8 cellular contexts compared by ENCODE assay signal in genomic region chr16:29729116-29729521, GRCh38. TPM values are rescaled to one million over a fixed set of nuclear protein-coding genes. Genes with fewer than 3 reads are reported as not detected.
DNase-seq lines count a peak whose midpoint lies in the region; ATAC-seq and TF ChIP-seq lines count a peak whose summit lies in the region.

No MANE protein-coding gene starts in this region.

- peaks cover 33% of the 10 kb centered on the region for H3K4me1 Mint-ChIP-seq in activated CD8-positive, alpha-beta T cell treated with anti-CD3 and anti-CD28 coated beads for 36 hours (ENCODE audit: low read depth)
- H3K4me1 Mint-ChIP-seq in activated CD8-positive, alpha-beta T cell treated with anti-CD3 and anti-CD28 coated beads, Interleukin-2, amount 10 ng/mL, durations not matched to agents 7 days and 5 days (ENCODE audit: low read depth): peaks cover 33% of the 10 kb centered on the region
- H3K4me1 Mint-ChIP-seq in mesothelial cell of epicardium: peaks cover 7% of the 10 kb centered on the region

- peaks cover 7% of the 10 kb centered on the region for H3K9me3 Mint-ChIP-seq in activated CD8-positive, alpha-beta T cell treated with anti-CD3 and anti-CD28 coated beads for 36 hours
- H3K9me3 Mint-ChIP-seq in activated CD8-positive, alpha-beta T cell treated with anti-CD3 and anti-CD28 coated beads, Interleukin-2, amount 10 ng/mL, durations not matched to agents 7 days and 5 days (ENCODE audit: insufficient read depth): peaks cover 7% of the 10 kb centered on the region
- H3K9me3 Mint-ChIP-seq in mesothelial cell of epicardium: peaks cover 2% of the 10 kb centered on the region

- H3K4me3 Mint-ChIP-seq in activated CD8-positive, alpha-beta T cell treated with anti-CD3 and anti-CD28 coated beads for 36 hours: no peak overlapping the region
- no peak overlapping the region for H3K4me3 Mint-ChIP-seq in activated CD8-positive, alpha-beta T cell treated with anti-CD3 and anti-CD28 coated beads, Interleukin-2, amount 10 ng/mL, durations not matched to agents 7 days and 5 days
- H3K4me3 Mint-ChIP-seq in mesothelial cell of epicardium: peak overlapping the region; percentile 24

- no peak for ATAC-seq in activated CD8-positive, alpha-beta T cell treated with anti-CD3 and anti-CD28 coated beads for 36 hours
- no peak for ATAC-seq in activated CD8-positive, alpha-beta T cell treated with anti-CD3 and anti-CD28 coated beads, Interleukin-2, amount 10 ng/mL, durations not matched to agents 7 days and 5 days
- ATAC-seq in HG02610 (IDR thresholded peaks at IDR 0.05; ENCODE audit: unreplicated experiment): no peak
- no peak for ATAC-seq in GM21526 (IDR thresholded peaks at IDR 0.05; ENCODE audit: low FRiP score, unreplicated experiment)

- CTCF ChIA-PET in activated CD8-positive, alpha-beta T cell treated with anti-CD3 and anti-CD28 coated beads for 36 hours (lab: Charles Lee): interaction anchor here (0.8 to 2.2 kb wide), 15 partner anchors 9 to 120 kb away, joined by 3 to 8 read pairs (median 4); partner anchors contain the start of gene QPRT
- CTCF ChIA-PET in activated CD8-positive, alpha-beta T cell treated with anti-CD3 and anti-CD28 coated beads, Interleukin-2, amount 10 ng/mL, durations not matched to agents 7 days and 5 days (lab: Charles Lee): interaction anchor here (0.7 to 1.8 kb wide), 8 partner anchors 9 to 87 kb away, joined by 3 to 12 read pairs (median 4); partner anchors contain the start of gene PAGR1

- intact Hi-C loops in activated CD8-positive, alpha-beta T cell treated with anti-CD3 and anti-CD28 coated beads for 36 hours (cut with micrococcal nuclease): no loop called here

- H3K27me3 Mint-ChIP-seq in activated CD8-positive, alpha-beta T cell treated with anti-CD3 and anti-CD28 coated beads for 36 hours: no peaks in the 10 kb centered on the region
- H3K27me3 Mint-ChIP-seq in activated CD8-positive, alpha-beta T cell treated with anti-CD3 and anti-CD28 coated beads, Interleukin-2, amount 10 ng/mL, durations not matched to agents 7 days and 5 days (ENCODE audit: low read depth): peaks cover 6% of the 10 kb centered on the region
- no peaks in the 10 kb centered on the region for H3K27me3 Mint-ChIP-seq in mesothelial cell of epicardium (ENCODE audit: low read depth)

- H3K27ac Mint-ChIP-seq in activated CD8-positive, alpha-beta T cell treated with anti-CD3 and anti-CD28 coated beads for 36 hours: no peak overlapping the region
- no peak overlapping the region for H3K27ac Mint-ChIP-seq in activated CD8-positive, alpha-beta T cell treated with anti-CD3 and anti-CD28 coated beads, Interleukin-2, amount 10 ng/mL, durations not matched to agents 7 days and 5 days
- H3K27ac Mint-ChIP-seq in mesothelial cell of epicardium: no peak overlapping the region

- no peak for DNase-seq in activated CD8-positive, alpha-beta T cell treated with anti-CD3 and anti-CD28 coated beads for 36 hours
- no peak for DNase-seq in activated CD8-positive, alpha-beta T cell treated with anti-CD3 and anti-CD28 coated beads, Interleukin-2, amount 10 ng/mL, durations not matched to agents 7 days and 5 days
- DNase-seq in NCI-H345 treated with DMSO at 0.1 percent for 48 hours (lab: John Stamatoyannopoulos, UW; ENCODE audit: unreplicated experiment): peak; percentile 17
- DNase-seq in cerebellar cortex (ENCODE audit: low spot score): peak; percentile 73
- DNase-seq in mesothelial cell of epicardium (ENCODE audit: low spot score in 2 of 2, unreplicated experiment in 2 of 2): no peak
- no peak for DNase-seq in activated T-cell treated with anti-CD3 and anti-CD28 coated beads for 4 hours

- H3K36me3 Mint-ChIP-seq in activated CD8-positive, alpha-beta T cell treated with anti-CD3 and anti-CD28 coated beads for 36 hours (ENCODE audit: low read depth): peaks cover 6% of the 10 kb centered on the region
- peaks cover 6% of the 10 kb centered on the region for H3K36me3 Mint-ChIP-seq in activated CD8-positive, alpha-beta T cell treated with anti-CD3 and anti-CD28 coated beads, Interleukin-2, amount 10 ng/mL, durations not matched to agents 7 days and 5 days (ENCODE audit: low read depth)
- H3K36me3 Mint-ChIP-seq in mesothelial cell of epicardium: peaks cover under 1% of the 10 kb centered on the region

- POLR2A ChIA-PET in activated CD8-positive, alpha-beta T cell treated with anti-CD3 and anti-CD28 coated beads for 36 hours (lab: Charles Lee): interaction anchor here (0.7 to 1.2 kb wide), 3 partner anchors 9 to 86 kb away, joined by 3 read pairs; partner anchors contain the start of gene PAGR1
- POLR2A ChIA-PET in activated CD8-positive, alpha-beta T cell treated with anti-CD3 and anti-CD28 coated beads, Interleukin-2, amount 10 ng/mL, durations not matched to agents 7 days and 5 days (lab: Charles Lee): interaction anchor here (0.7 to 1.6 kb wide), 2 partner anchors 10 to 75 kb away, joined by 3 to 4 read pairs; no protein-coding TSS in a partner anchor

- peak; percentile 32 for TF ChIP-seq CTCF in activated CD8-positive, alpha-beta T cell treated with anti-CD3 and anti-CD28 coated beads for 36 hours (IDR thresholded peaks at IDR 0.05)
- peak; percentile 18 for TF ChIP-seq CTCF in mesothelial cell of epicardium (IDR thresholded peaks at IDR 0.05; ENCODE audit: unreplicated experiment)

RNA-seq across cellular contexts. Expression of gene C16orf54, which starts 16.7 kb away (rescaled TPM):
- 10 to 100 TPM; 22.2 to 22.4 TPM for total RNA-seq in activated CD8-positive, alpha-beta T cell treated with anti-CD3 and anti-CD28 coated beads for 36 hours
- total RNA-seq in activated CD8-positive, alpha-beta T cell treated with anti-CD3 and anti-CD28 coated beads, Interleukin-2, amount 10 ng/mL, durations not matched to agents 7 days and 5 days: 10 to 100 TPM; 64.3 to 68.0 TPM
- not detected in 3 replicates for total RNA-seq in mesothelial cell of epicardium

RNA-seq across cellular contexts. Expression of gene ZG16, which starts 48.9 kb away (rescaled TPM):
- total RNA-seq in activated CD8-positive, alpha-beta T cell treated with anti-CD3 and anti-CD28 coated beads for 36 hours: not detected
- not detected for total RNA-seq in activated CD8-positive, alpha-beta T cell treated with anti-CD3 and anti-CD28 coated beads, Interleukin-2, amount 10 ng/mL, durations not matched to agents 7 days and 5 days
- total RNA-seq in mesothelial cell of epicardium: 0.11 to 0.20 TPM (median 0.20 TPM) in 3 replicates

RNA-seq across cellular contexts. Expression of gene QPRT, which starts 50.1 kb away (rescaled TPM):
- 10 to 100 TPM in 1 of 2 experiments, 1 to 10 TPM in 1; 9.3 to 11.7 TPM for total RNA-seq in activated CD8-positive, alpha-beta T cell treated with anti-CD3 and anti-CD28 coated beads for 36 hours
- 10 to 100 TPM in 1 of 2 experiments, 1 to 10 TPM in 1; 8.6 to 10.2 TPM for total RNA-seq in activated CD8-positive, alpha-beta T cell treated with anti-CD3 and anti-CD28 coated beads, Interleukin-2, amount 10 ng/mL, durations not matched to agents 7 days and 5 days
- total RNA-seq in mesothelial cell of epicardium: 326 to 330 TPM (median 328 TPM) in 3 replicates

Comparison
In these comparisons a context has a peak if more than half of its experiments do, and no peak if none do; other contexts are left out.
1. DNase-seq: peak in NCI-H345 treated with DMSO at 0.1 percent for 48 hours (single experiment) and cerebellar cortex (single experiment); none in activated CD8-positive, alpha-beta T cell treated with anti-CD3 and anti-CD28 coated beads for 36 hours (single experiment), activated CD8-positive, alpha-beta T cell treated with anti-CD3 and anti-CD28 coated beads, Interleukin-2, amount 10 ng/mL, durations not matched to agents 7 days and 5 days (single experiment), mesothelial cell of epicardium (0 of 2) and activated T-cell treated with anti-CD3 and anti-CD28 coated beads for 4 hours (single experiment).
2. RNA of gene C16orf54, which starts 16.7 kb away (total RNA-seq): 64.3 to 68.0 TPM in activated CD8-positive, alpha-beta T cell treated with anti-CD3 and anti-CD28 coated beads, Interleukin-2, amount 10 ng/mL, durations not matched to agents 7 days and 5 days and 22.2 to 22.4 TPM in activated CD8-positive, alpha-beta T cell treated with anti-CD3 and anti-CD28 coated beads for 36 hours; not detected in mesothelial cell of epicardium; every median in the first group is over 10 times any median in the second.
3. RNA of gene QPRT, which starts 50.1 kb away (total RNA-seq): 326 to 330 TPM in mesothelial cell of epicardium; 9.3 to 11.7 TPM in activated CD8-positive, alpha-beta T cell treated with anti-CD3 and anti-CD28 coated beads for 36 hours and 8.6 to 10.2 TPM in activated CD8-positive, alpha-beta T cell treated with anti-CD3 and anti-CD28 coated beads, Interleukin-2, amount 10 ng/mL, durations not matched to agents 7 days and 5 days; every median in the first group is over 10 times any median in the second.